In genomic region chr14:90624732-90625444, GRCh38 we compare ENCODE assay signal across 11 cellular contexts.
A peak's percentile ranks its signal among the peaks of the same experiment; 100 is the strongest.
DNase-seq lines count a peak whose midpoint lies in the region; ATAC-seq and TF ChIP-seq lines count a peak whose summit lies in the region.
"Had no signal": no experiment of that assay in that cellular context is flagged by ENCODE, and none has a peak within 500 bp of the region (broad histone marks: within the 10 kb centered on the region; RNA-seq: fewer than 3 reads in every experiment).

No MANE protein-coding gene starts in this region.

- H3K27me3 Mint-ChIP-seq in endodermal cell (ENCODE audit: insufficient read depth) (no peaks in the 10 kb centered on the region), neural crest cell (ENCODE audit: low read depth) (no peaks in the 10 kb centered on the region)
- H3K27me3 Mint-ChIP-seq in CD4-positive, alpha-beta memory T cell = no peaks in the 10 kb centered on the region
- peaks cover 4% of the 10 kb centered on the region for H3K27me3 Mint-ChIP-seq in activated T-helper 1 cell treated with anti-CD3 and anti-CD28 coated beads, Interleukin-12 subunit alpha, Interleukin-12 subunit beta, Interleukin-2, Interleukin-4 antibody, amounts not matched to agents 30 ng/mL and 10 ng/mL and 1 ng/mL, durations not matched to agents 14 hours and 24 hours and 36 hours (ENCODE audit: insufficient read depth)
- H3K27me3 Mint-ChIP-seq: CD4-positive, CD25-positive, alpha-beta regulatory T cell had no signal

- no peaks in the 10 kb centered on the region for H3K27me3 ChIP-seq in endodermal cell (ENCODE audit: control insufficient read depth, insufficient read depth, low read length, poor library complexity, severe bottlenecking)
- H3K27me3 ChIP-seq in CD4-positive, alpha-beta memory T cell (ENCODE audit: insufficient read depth, low read length) = no peaks in the 10 kb centered on the region

- peak; percentile 81 for DNase-seq in DMS79 treated with DMSO at 0.1 percent for 48 hours (lab: John Stamatoyannopoulos, UW)
- peak; percentile 90 for DNase-seq in NCI-H2107 treated with DMSO at 0.1 percent for 48 hours (lab: John Stamatoyannopoulos, UW; ENCODE audit: unreplicated experiment)
- peak; percentile 68 for DNase-seq in endodermal cell
- no peak for DNase-seq in neural crest cell (ENCODE audit: low read depth, low spot score)
- DNase-seq in CD4-positive, alpha-beta memory T cell = no peak
- no peak for DNase-seq in activated T-helper 1 cell treated with anti-CD3 and anti-CD28 coated beads, Interleukin-12 subunit alpha, Interleukin-12 subunit beta, Interleukin-2, Interleukin-4 antibody, amounts not matched to agents 30 ng/mL and 10 ng/mL and 1 ng/mL, durations not matched to agents 14 hours and 24 hours and 36 hours (ENCODE audit: low spot score)
- DNase-seq: activated T-cell treated with anti-CD3 and anti-CD28 coated beads, Interleukin-2, amount 50 U/mL, for 72 hours; CD4-positive, CD25-positive, alpha-beta regulatory T cell; NCI-H774 had no signal

- peaks cover 8% of the 10 kb centered on the region for H3K36me3 Mint-ChIP-seq in endodermal cell (ENCODE audit: low read depth)
- H3K36me3 Mint-ChIP-seq in neural crest cell (ENCODE audit: low read depth) = peaks cover 11% of the 10 kb centered on the region
- H3K36me3 Mint-ChIP-seq in CD4-positive, alpha-beta memory T cell = no peaks in the 10 kb centered on the region
- no peaks in the 10 kb centered on the region for H3K36me3 Mint-ChIP-seq in activated T-helper 1 cell treated with anti-CD3 and anti-CD28 coated beads, Interleukin-12 subunit alpha, Interleukin-12 subunit beta, Interleukin-2, Interleukin-4 antibody, amounts not matched to agents 30 ng/mL and 10 ng/mL and 1 ng/mL, durations not matched to agents 14 hours and 24 hours and 36 hours (ENCODE audit: low read depth)
- H3K36me3 Mint-ChIP-seq: CD4-positive, CD25-positive, alpha-beta regulatory T cell had no signal

- H3K9ac ChIP-seq in endodermal cell (ENCODE audit: extremely low read depth, low read length, poor library complexity, severe bottlenecking) = no peak overlapping the region

- no peak for ATAC-seq in GM18873 (IDR thresholded peaks at IDR 0.05; ENCODE audit: low FRiP score, unreplicated experiment)
- ATAC-seq in GM18870 (IDR thresholded peaks at IDR 0.05; ENCODE audit: unreplicated experiment) = no peak
- ATAC-seq: activated T-cell treated with anti-CD3 and anti-CD28 coated beads, Interleukin-2, amount 50 U/mL, for 72 hours had no signal

- peak overlapping the region; percentile 58 for H3K27ac Mint-ChIP-seq in endodermal cell
- H3K27ac Mint-ChIP-seq in neural crest cell (ENCODE audit: unreplicated experiment) = peak overlapping the region; percentile 98
- H3K27ac Mint-ChIP-seq in CD4-positive, alpha-beta memory T cell = no peak overlapping the region
- H3K27ac Mint-ChIP-seq in activated T-helper 1 cell treated with anti-CD3 and anti-CD28 coated beads, Interleukin-12 subunit alpha, Interleukin-12 subunit beta, Interleukin-2, Interleukin-4 antibody, amounts not matched to agents 30 ng/mL and 10 ng/mL and 1 ng/mL, durations not matched to agents 14 hours and 24 hours and 36 hours = no peak overlapping the region
- H3K27ac Mint-ChIP-seq: activated T-cell treated with anti-CD3 and anti-CD28 coated beads, Interleukin-2, amount 50 U/mL, for 72 hours; CD4-positive, CD25-positive, alpha-beta regulatory T cell had no signal

- CTCF ChIA-PET in CD4-positive, alpha-beta memory T cell (lab: Charles Lee; ENCODE audit: partially characterized antibody) = no interaction called here

- no peaks in the 10 kb centered on the region for H3K36me3 ChIP-seq in endodermal cell (ENCODE audit: control insufficient read depth, insufficient read depth, low read length)
- H3K36me3 ChIP-seq in CD4-positive, alpha-beta memory T cell (ENCODE audit: insufficient read depth, low read length) = no peaks in the 10 kb centered on the region

- no peak overlapping the region for H3K4me3 Mint-ChIP-seq in endodermal cell
- no peak overlapping the region for H3K4me3 Mint-ChIP-seq in neural crest cell
- no peak overlapping the region for H3K4me3 Mint-ChIP-seq in CD4-positive, alpha-beta memory T cell
- H3K4me3 Mint-ChIP-seq in activated T-helper 1 cell treated with anti-CD3 and anti-CD28 coated beads, Interleukin-12 subunit alpha, Interleukin-12 subunit beta, Interleukin-2, Interleukin-4 antibody, amounts not matched to agents 30 ng/mL and 10 ng/mL and 1 ng/mL, durations not matched to agents 14 hours and 24 hours and 36 hours = no peak overlapping the region
- H3K4me3 Mint-ChIP-seq: activated T-cell treated with anti-CD3 and anti-CD28 coated beads, Interleukin-2, amount 50 U/mL, for 72 hours; CD4-positive, CD25-positive, alpha-beta regulatory T cell had no signal

- peaks cover 9% of the 10 kb centered on the region for H3K4me1 Mint-ChIP-seq in endodermal cell
- H3K4me1 Mint-ChIP-seq in neural crest cell = peaks cover 27% of the 10 kb centered on the region
- H3K4me1 Mint-ChIP-seq in CD4-positive, alpha-beta memory T cell = no peaks in the 10 kb centered on the region
- H3K4me1 Mint-ChIP-seq in activated T-helper 1 cell treated with anti-CD3 and anti-CD28 coated beads, Interleukin-12 subunit alpha, Interleukin-12 subunit beta, Interleukin-2, Interleukin-4 antibody, amounts not matched to agents 30 ng/mL and 10 ng/mL and 1 ng/mL, durations not matched to agents 14 hours and 24 hours and 36 hours (ENCODE audit: low read depth) = no peaks in the 10 kb centered on the region
- H3K4me1 Mint-ChIP-seq: CD4-positive, CD25-positive, alpha-beta regulatory T cell had no signal

- no peaks in the 10 kb centered on the region for H3K4me1 ChIP-seq in endodermal cell (ENCODE audit: control insufficient read depth, insufficient read depth, low read length)
- H3K4me1 ChIP-seq in CD4-positive, alpha-beta memory T cell (ENCODE audit: insufficient read depth, low read length) = no peaks in the 10 kb centered on the region

- H3K9me3 ChIP-seq in endodermal cell (ENCODE audit: control insufficient read depth, low read length) = no peaks in the 10 kb centered on the region
- H3K9me3 ChIP-seq in CD4-positive, alpha-beta memory T cell (ENCODE audit: control insufficient read depth in 1 of 2, low read length in 2 of 2) = no peaks in the 10 kb centered on the region

- intact Hi-C loops in CD4-positive, alpha-beta memory T cell (cut with micrococcal nuclease) = no loop called here
- intact Hi-C loops in activated T-helper 1 cell treated with anti-CD3 and anti-CD28 coated beads, Interleukin-12 subunit alpha, Interleukin-12 subunit beta, Interleukin-2, Interleukin-4 antibody, amounts not matched to agents 30 ng/mL and 10 ng/mL and 1 ng/mL, durations not matched to agents 14 hours and 24 hours and 36 hours (cut with micrococcal nuclease) = no loop called here

- no peaks in the 10 kb centered on the region for H3K9me3 Mint-ChIP-seq in endodermal cell
- H3K9me3 Mint-ChIP-seq in neural crest cell = peaks cover 4% of the 10 kb centered on the region
- no peaks in the 10 kb centered on the region for H3K9me3 Mint-ChIP-seq in CD4-positive, alpha-beta memory T cell
- no peaks in the 10 kb centered on the region for H3K9me3 Mint-ChIP-seq in activated T-helper 1 cell treated with anti-CD3 and anti-CD28 coated beads, Interleukin-12 subunit alpha, Interleukin-12 subunit beta, Interleukin-2, Interleukin-4 antibody, amounts not matched to agents 30 ng/mL and 10 ng/mL and 1 ng/mL, durations not matched to agents 14 hours and 24 hours and 36 hours
- H3K9me3 Mint-ChIP-seq: activated T-cell treated with anti-CD3 and anti-CD28 coated beads, Interleukin-2, amount 50 U/mL, for 72 hours had no signal

- no peak overlapping the region for H3K4me3 ChIP-seq in endodermal cell (ENCODE audit: low read length)
- no peak overlapping the region for H3K4me3 ChIP-seq in CD4-positive, alpha-beta memory T cell (ENCODE audit: low read length in 2 of 2)

- WGBS in endodermal cell (ENCODE audit: insufficient coverage in 1 of 2, insufficient read length in 1 of 2), 2 experiments = 74 to 89% methylated on average over 15 to 16 of the region's 16 CpGs

- no peak for TF ChIP-seq CTCF in endodermal cell (conservative IDR thresholded peaks at IDR 0.05)
- no peak for TF ChIP-seq CTCF in neural crest cell (conservative IDR thresholded peaks at IDR 0.05)

- peak overlapping the region; percentile 66 for H3K27ac ChIP-seq in endodermal cell (ENCODE audit: low read depth, low read length)
- no peak overlapping the region for H3K27ac ChIP-seq in CD4-positive, alpha-beta memory T cell (ENCODE audit: low read depth, low read length)

- POLR2A ChIA-PET in CD4-positive, alpha-beta memory T cell (lab: Charles Lee; ENCODE audit: partially characterized antibody) = no interaction called here

Comparison
In these comparisons a context has a peak if more than half of its experiments do, and no peak if none do; other contexts are left out.
1. DNase-seq: peak in DMS79 treated with DMSO at 0.1 percent for 48 hours (single experiment), NCI-H2107 treated with DMSO at 0.1 percent for 48 hours (single experiment) and endodermal cell (single experiment); none in neural crest cell (single experiment), CD4-positive, alpha-beta memory T cell (0 of 5) and activated T-helper 1 cell treated with anti-CD3 and anti-CD28 coated beads, Interleukin-12 subunit alpha, Interleukin-12 subunit beta, Interleukin-2, Interleukin-4 antibody, amounts not matched to agents 30 ng/mL and 10 ng/mL and 1 ng/mL, durations not matched to agents 14 hours and 24 hours and 36 hours (single experiment).
2. H3K27ac Mint-ChIP-seq: peak in endodermal cell (single experiment) and neural crest cell (single experiment); none in CD4-positive, alpha-beta memory T cell (0 of 7) and activated T-helper 1 cell treated with anti-CD3 and anti-CD28 coated beads, Interleukin-12 subunit alpha, Interleukin-12 subunit beta, Interleukin-2, Interleukin-4 antibody, amounts not matched to agents 30 ng/mL and 10 ng/mL and 1 ng/mL, durations not matched to agents 14 hours and 24 hours and 36 hours (single experiment).